ENCODE assay signal across 1 cellular context in genomic region chr17:75442168-75443103, GRCh38.
TF ChIP-seq lines count a peak whose summit lies in the region.

No MANE protein-coding gene starts in this region.

TF ChIP-seq in HepG2, 621 proteins besides CTCF, POLR2A, EP300 and RAD21 (continued from another document and continues in another):
- TF ChIP-seq PAXIP1 (CRISPR knock-in tag; conservative IDR thresholded peaks at IDR 0.05) (peak; percentile 67), XBP1 (CRISPR knock-in tag; IDR thresholded peaks at IDR 0.05) (no peak), ZNF569 (CRISPR knock-in tag; IDR thresholded peaks at IDR 0.05; ENCODE audit: borderline replicate concordance) (no peak), TRAFD1 (CRISPR knock-in tag; IDR thresholded peaks at IDR 0.05; ENCODE audit: borderline replicate concordance) (no peak), KLF12 (CRISPR knock-in tag; IDR thresholded peaks at IDR 0.05; ENCODE audit: borderline replicate concordance) (no peak), GATA4 (IDR thresholded peaks at IDR 0.05; ENCODE audit: borderline replicate concordance, low read depth) (no peak), LRRFIP1 (CRISPR knock-in tag; conservative IDR thresholded peaks at IDR 0.05) (no peak), ASH2L (IDR thresholded peaks at IDR 0.05; ENCODE audit: insufficient read length, low read depth, low read length) (peak; percentile 27), ZNF430 (CRISPR knock-in tag; IDR thresholded peaks at IDR 0.05) (no peak), ZNF652 (CRISPR knock-in tag; IDR thresholded peaks at IDR 0.05; ENCODE audit: borderline replicate concordance, low read depth) (no peak), CREBL2 (CRISPR knock-in tag; IDR thresholded peaks at IDR 0.05; ENCODE audit: borderline replicate concordance) (no peak), RFX3 (CRISPR knock-in tag; IDR thresholded peaks at IDR 0.05) (no peak), SOX6 (IDR thresholded peaks at IDR 0.05) (no peak), SOX6 (CRISPR knock-in tag; IDR thresholded peaks at IDR 0.05) (peak; percentile 88), TSC22D2 (CRISPR knock-in tag; IDR thresholded peaks at IDR 0.05; ENCODE audit: borderline replicate concordance) (no peak), ZNF362 (CRISPR knock-in tag; IDR thresholded peaks at IDR 0.05; ENCODE audit: borderline replicate concordance) (peak; percentile 90), FOSL2 (CRISPR knock-in tag; IDR thresholded peaks at IDR 0.05) (peak; percentile 45; the same call in 1 of the 2 replicates), ARHGAP35 (CRISPR knock-in tag; IDR thresholded peaks at IDR 0.05; ENCODE audit: borderline replicate concordance) (no peak), GATAD2A (CRISPR knock-in tag; IDR thresholded peaks at IDR 0.05) (peak; percentile 64), KDM6A (CRISPR knock-in tag; IDR thresholded peaks at IDR 0.05; ENCODE audit: low read depth) (no peak), ETV5 (CRISPR knock-in tag; IDR thresholded peaks at IDR 0.05; ENCODE audit: borderline replicate concordance) (peak; percentile 25; the same call in 1 of the 2 replicates), NFKBIZ (CRISPR knock-in tag; IDR thresholded peaks at IDR 0.05) (no peak), MEF2D (CRISPR knock-in tag; IDR thresholded peaks at IDR 0.05) (peak; percentile 58; the same call in 1 of the 2 replicates), SNAPC4 (CRISPR knock-in tag; IDR thresholded peaks at IDR 0.05) (no peak), RBM39 (IDR thresholded peaks at IDR 0.05; ENCODE audit: low read depth, low read length, poor library complexity, severe bottlenecking) (no peak), TBX3 (IDR thresholded peaks at IDR 0.05; ENCODE audit: borderline replicate concordance) (no peak), SIX1 (CRISPR knock-in tag; IDR thresholded peaks at IDR 0.05; ENCODE audit: borderline replicate concordance) (peak; percentile 16; the same call in 1 of the 2 replicates), THAP11 (CRISPR knock-in tag; IDR thresholded peaks at IDR 0.05) (no peak), DNMT3B (CRISPR knock-in tag; conservative IDR thresholded peaks at IDR 0.05) (no peak), HNF4A (CRISPR knock-in tag; IDR thresholded peaks at IDR 0.05) (no peak), LCORL (IDR thresholded peaks at IDR 0.05) (no peak), LCORL (CRISPR knock-in tag; IDR thresholded peaks at IDR 0.05) (0 out of 2 replicates have a peak, but pooled peaks have one; percentile 57), ZNF850 (CRISPR knock-in tag; conservative IDR thresholded peaks at IDR 0.05) (no peak), ZKSCAN8 (CRISPR knock-in tag; IDR thresholded peaks at IDR 0.05; ENCODE audit: borderline replicate concordance) (no peak), ZNF34 (CRISPR knock-in tag; IDR thresholded peaks at IDR 0.05; ENCODE audit: borderline replicate concordance) (0 out of 2 replicates have a peak, but pooled peaks have one; percentile 53), IKZF5 (CRISPR knock-in tag; IDR thresholded peaks at IDR 0.05) (peak; percentile 53; the same call in 1 of the 2 replicates), RFXAP (CRISPR knock-in tag; IDR thresholded peaks at IDR 0.05; ENCODE audit: borderline replicate concordance) (no peak), PITX1 (CRISPR knock-in tag; IDR thresholded peaks at IDR 0.05) (0 out of 2 replicates have a peak, but pooled peaks have one; percentile 27), ZBTB7B (CRISPR knock-in tag; IDR thresholded peaks at IDR 0.05) (no peak), ELF3 (CRISPR knock-in tag; IDR thresholded peaks at IDR 0.05) (peak; percentile 45; the same call in 1 of the 2 replicates), AHDC1 (CRISPR knock-in tag; IDR thresholded peaks at IDR 0.05; ENCODE audit: borderline replicate concordance) (peak; percentile 56; the same call in 1 of the 2 replicates)
